17 cellular contexts compared by ENCODE assay signal in genomic region chr14:89217876-89218275, GRCh38.
DNase-seq lines count a peak whose midpoint lies in the region; ATAC-seq and TF ChIP-seq lines count a peak whose summit lies in the region.
"Had no signal": no experiment of that assay in that cellular context is flagged by ENCODE, and none has a peak within 500 bp of the region (broad histone marks: within the 10 kb centered on the region; RNA-seq: fewer than 3 reads in every experiment).

No MANE protein-coding gene starts in this region.

- no peak overlapping the region for H2AFZ ChIP-seq in smooth muscle cell (ENCODE audit: low read depth)
- H2AFZ ChIP-seq: GM23248 had no signal

- H3K27me3 ChIP-seq in smooth muscle cell (ENCODE audit: low read depth) (no peaks in the 10 kb centered on the region), A673 (replicated peaks; ENCODE audit: insufficient read depth, low read depth, low read length, poor library complexity) (no peaks in the 10 kb centered on the region)

- WGBS in smooth muscle cell (ENCODE audit: low lambda C conversion rate) = 46% methylated on average over 5 of the region's 5 CpGs

- peaks cover 9% of the 10 kb centered on the region for H4K20me1 ChIP-seq in smooth muscle cell (ENCODE audit: low read depth)

- H3K4me2 ChIP-seq in smooth muscle cell = peak overlapping the region; percentile 44

- BruUV-seq in A673 (replicated peaks; lab: Mats Ljungman, UMichigan) = no TSS peak

- H3K4me1 Mint-ChIP-seq in osteocyte (ENCODE audit: unreplicated experiment) = peaks cover 27% of the 10 kb centered on the region

- intact Hi-C loops in A673 (cut with micrococcal nuclease; ENCODE audit: unreplicated experiment) = no loop called here

- H3K36me3 ChIP-seq in smooth muscle cell (ENCODE audit: low read depth) (no peaks in the 10 kb centered on the region), A673 (ENCODE audit: insufficient read depth, low read length, poor library complexity, severe bottlenecking) (no peaks in the 10 kb centered on the region)
- H3K36me3 ChIP-seq: HAP-1 had no signal

- H3K4me3 ChIP-seq in fibroblast of villous mesenchyme (ENCODE audit: low read depth, low read length) (no peak overlapping the region), smooth muscle cell (no peak overlapping the region), A673 (ENCODE audit: low read depth, low read length, poor library complexity, severe bottlenecking) (no peak overlapping the region)
- H3K4me3 ChIP-seq: GM23248, HAP-1 had no signal

- no peak overlapping the region for H3K9ac ChIP-seq in smooth muscle cell (ENCODE audit: low read depth)
- H3K9ac ChIP-seq: GM23248 had no signal

- H3K9me3 ChIP-seq in smooth muscle cell (replicated peaks; ENCODE audit: low read depth) (no peaks in the 10 kb centered on the region), A673 (ENCODE audit: low read depth, low read length, poor library complexity, severe bottlenecking) (no peaks in the 10 kb centered on the region)
- H3K9me3 ChIP-seq: Caco-2, HAP-1 had no signal

- no peaks in the 10 kb centered on the region for H3K27me3 Mint-ChIP-seq in osteocyte (ENCODE audit: unreplicated experiment)
- H3K27me3 Mint-ChIP-seq: CD4-positive, alpha-beta T cell; IgD-negative memory B cell had no signal

- peaks cover 1% of the 10 kb centered on the region for H3K36me3 Mint-ChIP-seq in osteocyte (ENCODE audit: unreplicated experiment)

- H3K4me1 ChIP-seq in smooth muscle cell (ENCODE audit: low read depth) = peaks cover 7% of the 10 kb centered on the region
- peaks cover 5% of the 10 kb centered on the region for H3K4me1 ChIP-seq in A673 (ENCODE audit: insufficient read depth, low read length, poor library complexity, severe bottlenecking)
- H3K4me1 ChIP-seq: Caco-2, HAP-1 had no signal

- ATAC-seq in GM21360 (IDR thresholded peaks at IDR 0.05; ENCODE audit: unreplicated experiment) = no peak
- ATAC-seq: HepG2 had no signal

- no peaks in the 10 kb centered on the region for H3F3A ChIP-seq in smooth muscle cell (ENCODE audit: low read depth)

- no peaks in the 10 kb centered on the region for H3K9me3 Mint-ChIP-seq in osteocyte (ENCODE audit: unreplicated experiment)
- H3K9me3 Mint-ChIP-seq: CD4-positive, alpha-beta T cell; IgD-negative memory B cell had no signal

- POLR2A ChIA-PET in A673 (lab: Charles Lee; ENCODE audit: low non-redundant PET) = no interaction called here

- no peak for TF ChIP-seq CTCF in fibroblast of villous mesenchyme (IDR thresholded peaks at IDR 0.05; ENCODE audit: insufficient read depth, low read depth, low read length)
- no peak for TF ChIP-seq CTCF in smooth muscle cell (IDR thresholded peaks at IDR 0.05; ENCODE audit: borderline replicate concordance, insufficient read depth, poor library complexity, severe bottlenecking)
- TF ChIP-seq CTCF in osteocyte (IDR thresholded peaks at IDR 0.05) = no peak
- no peak for TF ChIP-seq CTCF in A673 (conservative IDR thresholded peaks at IDR 0.05; ENCODE audit: low read depth, low read length)

- H3K27ac Mint-ChIP-seq in osteocyte (ENCODE audit: unreplicated experiment) = no peak overlapping the region
- H3K27ac Mint-ChIP-seq: CD4-positive, alpha-beta T cell had no signal

- CTCF ChIA-PET in A673 (lab: Charles Lee) = no interaction called here

- no peak overlapping the region for H3K27ac ChIP-seq in smooth muscle cell (ENCODE audit: low read depth)
- no peak overlapping the region for H3K27ac ChIP-seq in A673 (ENCODE audit: low read depth, low read length, poor library complexity, severe bottlenecking)
- H3K27ac ChIP-seq: GM23248 had no signal

- DNase-seq in NCI-H69 (lab: John Stamatoyannopoulos, UW) = peak; percentile 71
- DNase-seq in fibroblast of villous mesenchyme (ENCODE audit: low read depth) = peak; percentile 60
- no peak for DNase-seq in smooth muscle cell (lab: John Stamatoyannopoulos, UW; ENCODE audit: unreplicated experiment)
- DNase-seq in osteocyte (ENCODE audit: extremely low spot score, unreplicated experiment) = no peak
- DNase-seq in NCI-H524 treated with DMSO at 0.1 percent for 48 hours (lab: John Stamatoyannopoulos, UW) = no peak
- DNase-seq in A673 (ENCODE audit: low spot score) = no peak
- DNase-seq: ACHN; AML-193; Caco-2; CD4-positive, alpha-beta T cell; DMS79; GF-D8; GM23248 had no signal

- no peak overlapping the region for H3K4me3 Mint-ChIP-seq in osteocyte (ENCODE audit: unreplicated experiment)
- H3K4me3 Mint-ChIP-seq: CD4-positive, alpha-beta T cell; IgD-negative memory B cell had no signal

- H3K79me2 ChIP-seq in smooth muscle cell (ENCODE audit: low read depth) = no peaks in the 10 kb centered on the region

Comparison
In these comparisons a context has a peak if more than half of its experiments do, and no peak if none do; other contexts are left out.
1. DNase-seq: peak in NCI-H69 (single experiment) and fibroblast of villous mesenchyme (single experiment); none in smooth muscle cell (single experiment), osteocyte (single experiment), NCI-H524 treated with DMSO at 0.1 percent for 48 hours (single experiment) and A673 (single experiment).